1 cellular context compared by ENCODE assay signal in the genomic region with DNA sequence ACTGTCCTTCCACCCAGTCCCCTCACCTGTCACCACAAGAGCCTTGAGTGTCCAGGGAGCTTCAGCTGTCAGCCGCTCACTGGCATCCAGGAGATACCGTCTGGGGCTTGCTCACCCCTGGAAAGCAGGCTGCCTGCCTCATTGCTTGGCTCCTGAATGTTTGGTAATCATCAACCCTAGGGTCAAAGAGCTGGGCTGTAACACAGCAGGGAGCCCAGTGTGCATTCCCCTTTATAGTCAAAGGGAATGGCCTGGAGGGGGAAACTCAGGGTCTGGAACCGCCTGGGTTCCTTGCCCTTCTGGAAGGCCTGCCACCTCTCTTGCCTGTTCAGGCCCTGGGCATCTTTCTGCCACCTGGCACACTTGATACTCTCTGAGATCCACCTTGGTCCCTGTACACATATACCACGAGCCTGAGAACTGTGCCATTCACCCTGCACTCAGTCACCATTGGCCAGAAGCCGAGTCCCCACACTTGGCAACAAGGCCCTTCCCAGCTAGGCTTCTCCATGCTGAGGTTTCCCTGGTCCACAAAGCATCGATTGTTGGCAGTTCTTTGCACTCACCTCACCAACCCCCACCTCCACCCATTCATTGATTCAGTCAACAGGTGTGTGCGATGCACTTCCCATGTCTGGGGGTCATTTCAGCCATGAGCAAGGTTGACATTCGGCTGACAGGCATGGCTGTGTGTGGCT.
TF ChIP-seq lines count a peak whose summit lies in the region.

No MANE protein-coding gene starts in this region.

TF ChIP-seq in HepG2, 621 proteins besides CTCF, POLR2A, EP300 and RAD21 (continued from another document):
- TF ChIP-seq, protein P1, sequence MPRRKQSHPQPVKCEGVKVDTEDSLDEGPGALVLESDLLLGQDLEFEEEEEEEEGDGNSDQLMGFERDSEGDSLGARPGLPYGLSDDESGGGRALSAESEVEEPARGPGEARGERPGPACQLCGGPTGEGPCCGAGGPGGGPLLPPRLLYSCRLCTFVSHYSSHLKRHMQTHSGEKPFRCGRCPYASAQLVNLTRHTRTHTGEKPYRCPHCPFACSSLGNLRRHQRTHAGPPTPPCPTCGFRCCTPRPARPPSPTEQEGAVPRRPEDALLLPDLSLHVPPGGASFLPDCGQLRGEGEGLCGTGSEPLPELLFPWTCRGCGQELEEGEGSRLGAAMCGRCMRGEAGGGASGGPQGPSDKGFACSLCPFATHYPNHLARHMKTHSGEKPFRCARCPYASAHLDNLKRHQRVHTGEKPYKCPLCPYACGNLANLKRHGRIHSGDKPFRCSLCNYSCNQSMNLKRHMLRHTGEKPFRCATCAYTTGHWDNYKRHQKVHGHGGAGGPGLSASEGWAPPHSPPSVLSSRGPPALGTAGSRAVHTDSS (CRISPR knock-in tag; conservative IDR thresholded peaks at IDR 0.05): no peak
- TF ChIP-seq MEIS2 (CRISPR knock-in tag; IDR thresholded peaks at IDR 0.05) (no peak), ZIK1 (CRISPR knock-in tag; IDR thresholded peaks at IDR 0.05; ENCODE audit: borderline replicate concordance, low read depth) (no peak), ZNF33B (CRISPR knock-in tag; IDR thresholded peaks at IDR 0.05) (no peak), ZNF263 (CRISPR knock-in tag; IDR thresholded peaks at IDR 0.05) (no peak), ZFX (CRISPR knock-in tag; IDR thresholded peaks at IDR 0.05; ENCODE audit: low read depth) (peak; percentile 25; the same call in 1 of the 2 replicates)
- TF ChIP-seq, protein P2, sequence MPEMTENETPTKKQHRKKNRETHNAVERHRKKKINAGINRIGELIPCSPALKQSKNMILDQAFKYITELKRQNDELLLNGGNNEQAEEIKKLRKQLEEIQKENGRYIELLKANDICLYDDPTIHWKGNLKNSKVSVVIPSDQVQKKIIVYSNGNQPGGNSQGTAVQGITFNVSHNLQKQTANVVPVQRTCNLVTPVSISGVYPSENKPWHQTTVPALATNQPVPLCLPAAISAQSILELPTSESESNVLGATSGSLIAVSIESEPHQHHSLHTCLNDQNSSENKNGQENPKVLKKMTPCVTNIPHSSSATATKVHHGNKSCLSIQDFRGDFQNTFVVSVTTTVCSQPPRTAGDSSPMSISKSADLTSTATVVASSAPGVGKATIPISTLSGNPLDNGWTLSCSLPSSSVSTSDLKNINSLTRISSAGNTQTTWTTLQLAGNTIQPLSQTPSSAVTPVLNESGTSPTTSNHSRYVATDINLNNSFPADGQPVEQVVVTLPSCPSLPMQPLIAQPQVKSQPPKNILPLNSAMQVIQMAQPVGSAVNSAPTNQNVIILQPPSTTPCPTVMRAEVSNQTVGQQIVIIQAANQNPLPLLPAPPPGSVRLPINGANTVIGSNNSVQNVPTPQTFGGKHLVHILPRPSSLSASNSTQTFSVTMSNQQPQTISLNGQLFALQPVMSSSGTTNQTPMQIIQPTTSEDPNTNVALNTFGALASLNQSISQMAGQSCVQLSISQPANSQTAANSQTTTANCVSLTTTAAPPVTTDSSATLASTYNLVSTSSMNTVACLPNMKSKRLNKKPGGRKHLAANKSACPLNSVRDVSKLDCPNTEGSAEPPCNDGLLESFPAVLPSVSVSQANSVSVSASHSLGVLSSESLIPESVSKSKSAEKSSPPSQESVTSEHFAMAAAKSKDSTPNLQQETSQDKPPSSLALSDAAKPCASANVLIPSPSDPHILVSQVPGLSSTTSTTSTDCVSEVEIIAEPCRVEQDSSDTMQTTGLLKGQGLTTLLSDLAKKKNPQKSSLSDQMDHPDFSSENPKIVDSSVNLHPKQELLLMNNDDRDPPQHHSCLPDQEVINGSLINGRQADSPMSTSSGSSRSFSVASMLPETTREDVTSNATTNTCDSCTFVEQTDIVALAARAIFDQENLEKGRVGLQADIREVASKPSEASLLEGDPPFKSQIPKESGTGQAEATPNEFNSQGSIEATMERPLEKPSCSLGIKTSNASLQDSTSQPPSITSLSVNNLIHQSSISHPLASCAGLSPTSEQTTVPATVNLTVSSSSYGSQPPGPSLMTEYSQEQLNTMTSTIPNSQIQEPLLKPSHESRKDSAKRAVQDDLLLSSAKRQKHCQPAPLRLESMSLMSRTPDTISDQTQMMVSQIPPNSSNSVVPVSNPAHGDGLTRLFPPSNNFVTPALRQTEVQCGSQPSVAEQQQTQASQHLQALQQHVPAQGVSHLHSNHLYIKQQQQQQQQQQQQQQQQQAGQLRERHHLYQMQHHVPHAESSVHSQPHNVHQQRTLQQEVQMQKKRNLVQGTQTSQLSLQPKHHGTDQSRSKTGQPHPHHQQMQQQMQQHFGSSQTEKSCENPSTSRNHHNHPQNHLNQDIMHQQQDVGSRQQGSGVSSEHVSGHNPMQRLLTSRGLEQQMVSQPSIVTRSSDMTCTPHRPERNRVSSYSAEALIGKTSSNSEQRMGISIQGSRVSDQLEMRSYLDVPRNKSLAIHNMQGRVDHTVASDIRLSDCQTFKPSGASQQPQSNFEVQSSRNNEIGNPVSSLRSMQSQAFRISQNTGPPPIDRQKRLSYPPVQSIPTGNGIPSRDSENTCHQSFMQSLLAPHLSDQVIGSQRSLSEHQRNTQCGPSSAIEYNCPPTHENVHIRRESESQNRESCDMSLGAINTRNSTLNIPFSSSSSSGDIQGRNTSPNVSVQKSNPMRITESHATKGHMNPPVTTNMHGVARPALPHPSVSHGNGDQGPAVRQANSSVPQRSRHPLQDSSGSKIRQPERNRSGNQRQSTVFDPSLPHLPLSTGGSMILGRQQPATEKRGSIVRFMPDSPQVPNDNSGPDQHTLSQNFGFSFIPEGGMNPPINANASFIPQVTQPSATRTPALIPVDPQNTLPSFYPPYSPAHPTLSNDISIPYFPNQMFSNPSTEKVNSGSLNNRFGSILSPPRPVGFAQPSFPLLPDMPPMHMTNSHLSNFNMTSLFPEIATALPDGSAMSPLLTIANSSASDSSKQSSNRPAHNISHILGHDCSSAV (CRISPR knock-in tag; IDR thresholded peaks at IDR 0.05; ENCODE audit: borderline replicate concordance): no peak
- TF ChIP-seq, protein P3, sequence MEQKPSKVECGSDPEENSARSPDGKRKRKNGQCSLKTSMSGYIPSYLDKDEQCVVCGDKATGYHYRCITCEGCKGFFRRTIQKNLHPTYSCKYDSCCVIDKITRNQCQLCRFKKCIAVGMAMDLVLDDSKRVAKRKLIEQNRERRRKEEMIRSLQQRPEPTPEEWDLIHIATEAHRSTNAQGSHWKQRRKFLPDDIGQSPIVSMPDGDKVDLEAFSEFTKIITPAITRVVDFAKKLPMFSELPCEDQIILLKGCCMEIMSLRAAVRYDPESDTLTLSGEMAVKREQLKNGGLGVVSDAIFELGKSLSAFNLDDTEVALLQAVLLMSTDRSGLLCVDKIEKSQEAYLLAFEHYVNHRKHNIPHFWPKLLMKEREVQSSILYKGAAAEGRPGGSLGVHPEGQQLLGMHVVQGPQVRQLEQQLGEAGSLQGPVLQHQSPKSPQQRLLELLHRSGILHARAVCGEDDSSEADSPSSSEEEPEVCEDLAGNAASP (CRISPR knock-in tag; IDR thresholded peaks at IDR 0.05; ENCODE audit: borderline replicate concordance): no peak
